In genomic region chr16:20056436-20056835, GRCh38 we compare ENCODE assay signal across 1 cellular context.
A peak's percentile ranks its signal among the peaks of the same experiment; 100 is the strongest.
TF ChIP-seq lines count a peak whose summit lies in the region.

No MANE protein-coding gene starts in this region.

TF ChIP-seq in HepG2, 621 proteins besides CTCF, POLR2A, EP300 and RAD21 (continued from another document):
- peak; percentile 39 to 75; a peak in 3 of 4 replicates for TF ChIP-seq MAFK (conservative IDR thresholded peaks at IDR 0.05 in 1 of 2, IDR thresholded peaks at IDR 0.05 in 1 of 2; ENCODE audit: low read length in 2 of 2)
